In the genomic region with DNA sequence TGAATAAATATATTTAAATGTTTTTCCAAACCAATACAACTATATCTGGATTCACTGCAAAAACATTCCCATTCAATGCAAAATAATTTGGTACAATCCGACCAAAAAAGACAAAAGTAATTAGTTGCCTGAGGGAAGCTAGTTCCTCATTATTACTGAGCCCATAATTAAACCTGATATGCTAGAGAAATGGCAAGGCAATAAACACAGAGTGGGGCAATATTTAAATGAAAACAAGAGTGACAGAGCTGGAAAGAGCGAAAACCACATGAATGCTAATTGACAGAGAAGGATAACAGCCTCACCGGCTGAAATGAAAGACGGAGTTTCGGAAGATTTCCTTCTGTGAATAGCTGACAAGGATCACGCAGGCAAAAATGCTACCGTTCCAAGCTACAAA, we compare ENCODE assay signal across 16 cellular contexts.
DNase-seq lines count a peak whose midpoint lies in the region; TF ChIP-seq lines count a peak whose summit lies in the region.
"Had no signal": no experiment of that assay in that cellular context is flagged by ENCODE, and none has a peak within 500 bp of the region (broad histone marks: within the 10 kb centered on the region; RNA-seq: fewer than 3 reads in every experiment).

No MANE protein-coding gene starts in this region.

- peaks cover 56% of the 10 kb centered on the region for H3K4me1 Mint-ChIP-seq in brain
- H3K4me1 Mint-ChIP-seq in activated CD4-positive, alpha-beta T cell treated with anti-CD3 and anti-CD28 coated beads, Interleukin-2, amount 10 ng/mL, durations not matched to agents 7 days and 5 days = no peaks in the 10 kb centered on the region
- H3K4me1 Mint-ChIP-seq: CD4-positive, alpha-beta memory T cell had no signal

- DNase-seq in MM.1S (no peak), SHP77 (lab: John Stamatoyannopoulos, UW) (no peak), H7 (no peak)
- no peak for DNase-seq in activated CD4-positive, alpha-beta T cell treated with anti-CD3 and anti-CD28 coated beads, Interleukin-2, amount 10 ng/mL, durations not matched to agents 7 days and 5 days
- DNase-seq: C1 segment of cervical spinal cord; Calu3; CD4-positive, alpha-beta memory T cell; COR-L47; DMS53; DMS79 treated with DMSO at 0.1 percent for 48 hours; GF-D8; GM23248; H9; HFFc6 had no signal

- H3K36me3 Mint-ChIP-seq in brain = peaks cover 31% of the 10 kb centered on the region
- H3K36me3 Mint-ChIP-seq in activated CD4-positive, alpha-beta T cell treated with anti-CD3 and anti-CD28 coated beads, Interleukin-2, amount 10 ng/mL, durations not matched to agents 7 days and 5 days (ENCODE audit: low read depth) = no peaks in the 10 kb centered on the region
- H3K36me3 Mint-ChIP-seq: CD4-positive, alpha-beta memory T cell had no signal

- H3K4me3 ChIP-seq in MM.1S (ENCODE audit: low read length) (no peak overlapping the region), OCI-LY3 (ENCODE audit: low read length) (no peak overlapping the region), H7 (ENCODE audit: insufficient read depth, low read depth, low read length) (no peak overlapping the region)
- H3K4me3 ChIP-seq: GM23248 had no signal

- no peak overlapping the region for H2AFZ ChIP-seq in MM.1S (ENCODE audit: low read length)
- no peak overlapping the region for H2AFZ ChIP-seq in OCI-LY3 (ENCODE audit: low read depth, low read length)
- H2AFZ ChIP-seq: GM23248 had no signal

- peak overlapping the region; percentile 12; the same call in 1 of the 2 replicates for H3K27ac ChIP-seq in MM.1S (ENCODE audit: low read length)
- H3K27ac ChIP-seq in OCI-LY3 (ENCODE audit: low read length) = no peak overlapping the region
- H3K27ac ChIP-seq: GM23248 had no signal

- H3K4me3 Mint-ChIP-seq in brain = peak overlapping the region in 3 of 5 experiments; percentile 7 to 80 (median 49)
- H3K4me3 Mint-ChIP-seq in activated CD4-positive, alpha-beta T cell treated with anti-CD3 and anti-CD28 coated beads, Interleukin-2, amount 10 ng/mL, durations not matched to agents 7 days and 5 days = no peak overlapping the region
- H3K4me3 Mint-ChIP-seq: CD4-positive, alpha-beta memory T cell; H9; HFFc6 had no signal

- no peaks in the 10 kb centered on the region for H3K36me3 ChIP-seq in MM.1S (replicated peaks; ENCODE audit: insufficient read depth, low read length)
- peaks cover 8% of the 10 kb centered on the region for H3K36me3 ChIP-seq in OCI-LY3 (replicated peaks; ENCODE audit: low read depth, low read length)
- H3K36me3 ChIP-seq in H7 (replicated peaks; ENCODE audit: control insufficient read depth, insufficient read depth, low read length) = no peaks in the 10 kb centered on the region

- no peaks in the 10 kb centered on the region for H4K20me1 ChIP-seq in MM.1S (ENCODE audit: insufficient read depth, low read length)
- H4K20me1 ChIP-seq in OCI-LY3 (ENCODE audit: insufficient read depth, low read length) = no peaks in the 10 kb centered on the region

- peaks cover 15% of the 10 kb centered on the region; the same call in 1 of the 2 replicates for H3F3A ChIP-seq in MM.1S (ENCODE audit: insufficient read depth, low read length)

- POLR2A ChIA-PET in activated CD4-positive, alpha-beta T cell treated with anti-CD3 and anti-CD28 coated beads, Interleukin-2, amount 10 ng/mL, durations not matched to agents 7 days and 5 days (lab: Charles Lee) = no interaction called here

- H3K9me2 ChIP-seq in MM.1S (replicated peaks; ENCODE audit: insufficient read depth, low read length) = no peaks in the 10 kb centered on the region

- H3K9ac ChIP-seq in MM.1S (ENCODE audit: low read length) (no peak overlapping the region), OCI-LY3 (ENCODE audit: low read length) (no peak overlapping the region)
- H3K9ac ChIP-seq: GM23248 had no signal

- H3K4me1 ChIP-seq in MM.1S (ENCODE audit: low read length) (peaks cover 33% of the 10 kb centered on the region), OCI-LY3 (ENCODE audit: low read length) (peaks cover 35% of the 10 kb centered on the region)

- peaks cover 0 to 3% (median 0%) of the 10 kb centered on the region in 5 experiments for H3K9me3 Mint-ChIP-seq in brain
- H3K9me3 Mint-ChIP-seq in activated CD4-positive, alpha-beta T cell treated with anti-CD3 and anti-CD28 coated beads, Interleukin-2, amount 10 ng/mL, durations not matched to agents 7 days and 5 days = no peaks in the 10 kb centered on the region
- H3K9me3 Mint-ChIP-seq: CD4-positive, alpha-beta memory T cell; H9; HFFc6 had no signal

- CTCF ChIA-PET in activated CD4-positive, alpha-beta T cell treated with anti-CD3 and anti-CD28 coated beads, Interleukin-2, amount 10 ng/mL, durations not matched to agents 7 days and 5 days (lab: Charles Lee) = interaction anchor here (0.7 kb wide), 1 partner anchor 25 kb away, joined by 6 read pairs; no protein-coding TSS in a partner anchor

- peak overlapping the region; percentile 9; the same call in 1 of the 2 replicates for H3K4me2 ChIP-seq in MM.1S (ENCODE audit: low read depth, low read length)
- peak overlapping the region; percentile 5 for H3K4me2 ChIP-seq in OCI-LY3 (ENCODE audit: low read length)

- peak overlapping the region in 2 of 5 experiments; percentile 12 to 46 for H3K27ac Mint-ChIP-seq in brain
- no peak overlapping the region for H3K27ac Mint-ChIP-seq in activated CD4-positive, alpha-beta T cell treated with anti-CD3 and anti-CD28 coated beads, Interleukin-2, amount 10 ng/mL, durations not matched to agents 7 days and 5 days
- H3K27ac Mint-ChIP-seq: CD4-positive, alpha-beta memory T cell; H9; HFFc6 had no signal

- no peak for TF ChIP-seq CTCF in MM.1S (IDR thresholded peaks at IDR 0.05; ENCODE audit: low read length)
- no peak for TF ChIP-seq CTCF in OCI-LY3 (IDR thresholded peaks at IDR 0.05; ENCODE audit: low read depth, low read length)
- no peak for TF ChIP-seq CTCF in brain (conservative IDR thresholded peaks at IDR 0.05)

- no peaks in the 10 kb centered on the region for H3K9me3 ChIP-seq in MM.1S (replicated peaks; ENCODE audit: insufficient read depth, low read length)
- H3K9me3 ChIP-seq in OCI-LY3 (ENCODE audit: insufficient read depth, low read length) = no peaks in the 10 kb centered on the region

- peaks cover 4% of the 10 kb centered on the region for H3K27me3 Mint-ChIP-seq in brain
- H3K27me3 Mint-ChIP-seq in activated CD4-positive, alpha-beta T cell treated with anti-CD3 and anti-CD28 coated beads, Interleukin-2, amount 10 ng/mL, durations not matched to agents 7 days and 5 days = peaks cover 12% of the 10 kb centered on the region

- H3K79me2 ChIP-seq in MM.1S (ENCODE audit: low read length) (no peaks in the 10 kb centered on the region), OCI-LY3 (ENCODE audit: low read length) (no peaks in the 10 kb centered on the region)

- no peaks in the 10 kb centered on the region for H3K27me3 ChIP-seq in MM.1S (replicated peaks; ENCODE audit: insufficient read depth, low read length)
- no peaks in the 10 kb centered on the region for H3K27me3 ChIP-seq in OCI-LY3 (ENCODE audit: low read depth, low read length)
- H3K27me3 ChIP-seq in H7 (ENCODE audit: control insufficient read depth, insufficient read depth, low read length) = no peaks in the 10 kb centered on the region
